6 cellular contexts compared by ENCODE assay signal in genomic region chr9:128703616-128704355, GRCh38. TPM values are rescaled to one million over a fixed set of nuclear protein-coding genes. Genes with fewer than 3 reads are reported as not detected.
A peak's percentile ranks its signal among the peaks of the same experiment; 100 is the strongest.
DNase-seq lines count a peak whose midpoint lies in the region; ATAC-seq lines count a peak whose summit lies in the region.

No MANE protein-coding gene starts in this region.

- H3K4me1 Mint-ChIP-seq in T-cell (peaks cover 11 to 15% (median 13%) of the 10 kb centered on the region in 3 donors), immature natural killer cell (peaks cover 6 to 10% of the 10 kb centered on the region in 2 donors)

- H3K9me3 Mint-ChIP-seq in T-cell = no peaks in the 10 kb centered on the region
- H3K9me3 Mint-ChIP-seq in immature natural killer cell = no peaks in the 10 kb centered on the region

- H3K27me3 Mint-ChIP-seq in T-cell (no peaks in the 10 kb centered on the region), immature natural killer cell (ENCODE audit: low read depth in 3 of 3) (peaks cover 0 to 2% (median 0%) of the 10 kb centered on the region in 3 donors)

- H3K4me3 Mint-ChIP-seq in T-cell (peak overlapping the region; percentile 73 to 85 (median 77)), immature natural killer cell (peak overlapping the region; percentile 65 to 82 (median 75))

- CTCF ChIA-PET in T-cell (lab: Charles Lee) = interaction anchor here (0.6 to 0.7 kb wide), 5 partner anchors 65 to 498 kb away, joined by 3 to 10 read pairs (median 6); no protein-coding TSS in a partner anchor

- ATAC-seq in T-cell (replicated peaks in 1 of 4) (no peak), GM18873 (IDR thresholded peaks at IDR 0.05; ENCODE audit: low FRiP score, unreplicated experiment) (no peak)

- peak; percentile 70 for DNase-seq in 8988T
- no peak for DNase-seq in T-cell
- DNase-seq in immature natural killer cell = no peak
- DNase-seq in NCI-H1092 (lab: John Stamatoyannopoulos, UW) = no peak
- no peak for DNase-seq in effector CD8-positive, alpha-beta T cell (lab: John Stamatoyannopoulos, UW)

- H3K36me3 Mint-ChIP-seq in T-cell (no peaks in the 10 kb centered on the region), immature natural killer cell (no peaks in the 10 kb centered on the region)

- POLR2A ChIA-PET in T-cell (lab: Charles Lee) = no interaction called here

- H3K27ac Mint-ChIP-seq in T-cell (peak overlapping the region; percentile 55), immature natural killer cell (no peak overlapping the region)

RNA-seq across cellular contexts. Expression of gene PKN3, which starts 1.5 kb away (rescaled TPM):
- total RNA-seq in T-cell = 1 to 10 TPM; 2.1 to 4.3 (median 3.7) TPM
- polyA plus RNA-seq in immature natural killer cell = 1 to 10 TPM; 2.1 to 3.9 (median 2.9) TPM

RNA-seq across cellular contexts. Expression of gene SET, which starts 14.8 kb away (rescaled TPM):
- total RNA-seq in T-cell = 100 to 1,000 TPM; 239 to 279 (median 252) TPM
- polyA plus RNA-seq in immature natural killer cell = 100 to 1,000 TPM; 151 to 233 (median 232) TPM

RNA-seq across cellular contexts. Expression of gene ZDHHC12, which starts 20.1 kb away (rescaled TPM):
- total RNA-seq in T-cell = 10 to 100 TPM; 22.6 to 32.9 (median 31.4) TPM
- 10 to 100 TPM; 63.7 to 76.6 (median 66.6) TPM for polyA plus RNA-seq in immature natural killer cell

RNA-seq across cellular contexts. Expression of gene DYNC2I2, which starts 47.1 kb away (rescaled TPM):
- total RNA-seq in T-cell = 10 to 100 TPM in 2 of 5 donors, 1 to 10 TPM in 3; 4.1 to 10.5 (median 8.0) TPM
- polyA plus RNA-seq in immature natural killer cell = 10 to 100 TPM in 1 of 3 donors, 1 to 10 TPM in 2; 1.6 to 10.8 (median 4.7) TPM

Comparison
In these comparisons a context has a peak if more than half of its experiments do, and no peak if none do; other contexts are left out.
1. H3K27ac Mint-ChIP-seq: peak in T-cell (2 of 2); none in immature natural killer cell (0 of 6).